23 cellular contexts compared by ENCODE assay signal in the genomic region with DNA sequence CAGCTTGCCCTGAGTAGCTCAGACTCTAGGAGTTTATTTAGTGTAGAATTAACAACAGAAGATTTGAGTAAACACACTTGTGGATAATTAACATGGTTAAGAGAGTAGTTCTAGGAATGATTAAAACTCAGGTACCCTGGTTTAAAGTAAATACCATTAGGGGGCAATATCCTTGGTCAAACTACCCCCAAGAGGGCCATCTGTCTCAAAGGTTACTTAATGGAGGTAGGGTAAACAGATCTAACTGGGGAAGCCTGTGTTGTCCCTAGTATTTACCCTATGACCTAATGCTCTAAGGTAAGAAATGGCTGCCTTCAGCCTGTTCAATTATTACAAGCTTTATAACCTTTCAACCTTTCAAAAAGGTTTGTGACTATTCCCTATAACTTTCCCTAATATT. TPM values are rescaled to one million over a fixed set of nuclear protein-coding genes. Genes with fewer than 3 reads are reported as not detected.
DNase-seq lines count a peak whose midpoint lies in the region; TF ChIP-seq lines count a peak whose summit lies in the region.
"Had no signal": no experiment of that assay in that cellular context is flagged by ENCODE, and none has a peak within 500 bp of the region (broad histone marks: within the 10 kb centered on the region; RNA-seq: fewer than 3 reads in every experiment).

No MANE protein-coding gene starts in this region.

- H3K4me3 ChIP-seq in osteoblast (ENCODE audit: insufficient read depth, low read length) = no peak overlapping the region
- H3K4me3 ChIP-seq: breast epithelium, coronary artery, heart left ventricle, MG63, SK-N-MC, transverse colon had no signal

- H2AFZ ChIP-seq in osteoblast (ENCODE audit: low read length) = no peak overlapping the region

- peaks cover 20% of the 10 kb centered on the region for H3K4me1 ChIP-seq in osteoblast (ENCODE audit: insufficient read depth, low read length)
- H3K4me1 ChIP-seq: breast epithelium, parathyroid adenoma had no signal

- TF ChIP-seq CTCF in brain (conservative IDR thresholded peaks at IDR 0.05) = no peak
- no peak for TF ChIP-seq CTCF in nephron (IDR thresholded peaks at IDR 0.05; ENCODE audit: unreplicated experiment in 3 of 3)
- TF ChIP-seq CTCF in osteoblast (IDR thresholded peaks at IDR 0.05; ENCODE audit: extremely low read depth, low read depth, low read length) = no peak

- H3K36me3 Mint-ChIP-seq in brain (no peaks in the 10 kb centered on the region), nephron (ENCODE audit: low read depth) (no peaks in the 10 kb centered on the region)
- H3K36me3 Mint-ChIP-seq: activated CD8-positive, alpha-beta memory T cell treated with anti-CD3 and anti-CD28 coated beads, Interleukin-2, amount 10 ng/mL, durations not matched to agents 7 days and 5 days had no signal

- H3K9me3 ChIP-seq in osteoblast (ENCODE audit: low read depth, low read length) = no peaks in the 10 kb centered on the region
- H3K9me3 ChIP-seq: breast epithelium, heart left ventricle, MG63, Peyer's patch, transverse colon had no signal

- no peak overlapping the region for H3K4me2 ChIP-seq in osteoblast (ENCODE audit: insufficient read depth, low read length)

- H3K27me3 Mint-ChIP-seq in brain (no peaks in the 10 kb centered on the region), nephron (ENCODE audit: low read depth) (peaks cover 6% of the 10 kb centered on the region)

- peak overlapping the region in 3 of 5 experiments; percentile 77 to 82 (median 82) for H3K4me3 Mint-ChIP-seq in brain
- peak overlapping the region; percentile 61 to 72 (median 71) for H3K4me3 Mint-ChIP-seq in nephron
- H3K4me3 Mint-ChIP-seq: activated CD8-positive, alpha-beta memory T cell treated with anti-CD3 and anti-CD28 coated beads, Interleukin-2, amount 10 ng/mL, durations not matched to agents 7 days and 5 days had no signal

- H3K27me3 ChIP-seq in osteoblast (ENCODE audit: insufficient read depth, low read length) = no peaks in the 10 kb centered on the region
- H3K27me3 ChIP-seq: breast epithelium, MG63, Peyer's patch had no signal

- H3K27ac Mint-ChIP-seq in brain (peak overlapping the region in 1 of 5 experiments; percentile 48), nephron (peak overlapping the region; percentile 60 to 97 (median 88))
- H3K27ac Mint-ChIP-seq: activated CD8-positive, alpha-beta memory T cell treated with anti-CD3 and anti-CD28 coated beads, Interleukin-2, amount 10 ng/mL, durations not matched to agents 7 days and 5 days; stimulated activated naive CD8-positive, alpha-beta T cell treated with anti-CD3 and anti-CD28 coated beads, Interleukin-15, Interleukin-2, amounts not matched to agents 100 ng/mL and 50 ng/mL, for 24 hours had no signal

- H3K36me3 ChIP-seq in osteoblast (ENCODE audit: insufficient read depth, low read length) = no peaks in the 10 kb centered on the region
- H3K36me3 ChIP-seq: breast epithelium, heart left ventricle, MG63, Peyer's patch, transverse colon had no signal

- peak; percentile 94 for DNase-seq in DMS79 treated with DMSO at 0.1 percent for 48 hours (lab: John Stamatoyannopoulos, UW)
- DNase-seq in NCI-H1092 (lab: John Stamatoyannopoulos, UW) = peak; percentile 32
- no peak for DNase-seq in pons (ENCODE audit: low spot score)
- no peak for DNase-seq in amniotic stem cell (lab: John Stamatoyannopoulos, UW)
- no peak for DNase-seq in activated gamma-delta T cell (lab: John Stamatoyannopoulos, UW)
- DNase-seq in osteoblast (ENCODE audit: insufficient read length, low spot score, missing footprints) = no peak
- DNase-seq: activated CD8-positive, alpha-beta memory T cell treated with anti-CD3 and anti-CD28 coated beads, Interleukin-2, amount 10 ng/mL, durations not matched to agents 7 days and 5 days; heart left ventricle; MG63; NCI-H526 treated with DMSO at 0.1 percent for 48 hours; Peyer's patch; stimulated activated CD4-positive, alpha-beta T cell treated with anti-CD3 and anti-CD28 coated beads, Interleukin-2, amount 100 ng/mL, for 48 hours; T-helper 9 cell; transverse colon had no signal

- no peaks in the 10 kb centered on the region for H3K79me2 ChIP-seq in osteoblast (ENCODE audit: insufficient read depth, low read length)
- H3K79me2 ChIP-seq: parathyroid adenoma had no signal

- H3K4me1 Mint-ChIP-seq in brain = peaks cover 19% of the 10 kb centered on the region
- peaks cover 19% of the 10 kb centered on the region for H3K4me1 Mint-ChIP-seq in nephron

- H3K9me3 Mint-ChIP-seq in brain = no peaks in the 10 kb centered on the region
- no peaks in the 10 kb centered on the region for H3K9me3 Mint-ChIP-seq in nephron
- H3K9me3 Mint-ChIP-seq: stimulated activated naive CD8-positive, alpha-beta T cell treated with anti-CD3 and anti-CD28 coated beads, Interleukin-15, Interleukin-2, amounts not matched to agents 100 ng/mL and 50 ng/mL, for 24 hours had no signal

- no peak overlapping the region for H3K27ac ChIP-seq in osteoblast (ENCODE audit: low read depth, low read length)
- H3K27ac ChIP-seq: breast epithelium, coronary artery, heart left ventricle, parathyroid adenoma, Peyer's patch, SK-N-MC, transverse colon had no signal

- H4K20me1 ChIP-seq in osteoblast (ENCODE audit: insufficient read depth, low read length) = no peaks in the 10 kb centered on the region

RNA-seq across cellular contexts. Expression of a gene that starts 10.6 kb away (rescaled TPM):
- polyA plus RNA-seq in brain (ENCODE audit: insufficient read depth, low read depth, low replicate concordance) = 2.9 TPM
- total RNA-seq in osteoblast = 0.29 TPM in 1 of 2 replicates, not detected in the other
- total RNA-seq: activated CD8-positive, alpha-beta memory T cell treated with anti-CD3 and anti-CD28 coated beads, Interleukin-2, amount 10 ng/mL, durations not matched to agents 7 days and 5 days; lung microvascular endothelial cell; skeletal muscle tissue had no signal
- polyA plus RNA-seq: heart left ventricle had no signal

Comparison
In these comparisons a context has a peak if more than half of its experiments do, and no peak if none do; other contexts are left out.
1. DNase-seq: peak in DMS79 treated with DMSO at 0.1 percent for 48 hours (single experiment) and NCI-H1092 (single experiment); none in pons (single experiment), amniotic stem cell (single experiment), activated gamma-delta T cell (single experiment) and osteoblast (single experiment).